8 cellular contexts compared by ENCODE assay signal in genomic region chr4:182143822-182144620, GRCh38.
A peak's percentile ranks its signal among the peaks of the same experiment; 100 is the strongest.
DNase-seq lines count a peak whose midpoint lies in the region; ATAC-seq and TF ChIP-seq lines count a peak whose summit lies in the region.

No MANE protein-coding gene starts in this region.

- intact Hi-C loops in adrenal gland (cut with DNase I) (no loop called here), gastrocnemius medialis (cut with DNase I; ENCODE audit: low total_unique reads) (loop anchor here (5.0 kb wide), 2 partner anchors 43 to 63 kb away; no protein-coding TSS in a partner anchor)

- TF ChIP-seq POLR2A in adrenal gland (IDR thresholded peaks at IDR 0.05) (peak in 1 of 2 donors; percentile 3), gastrocnemius medialis (IDR thresholded peaks at IDR 0.05) (no peak)

- H3K9me3 ChIP-seq in adrenal gland (replicated peaks in 1 of 3) (no peaks in the 10 kb centered on the region), iPS DF 6.9 (ENCODE audit: control insufficient read depth, insufficient read depth, low read length) (no peaks in the 10 kb centered on the region), gastrocnemius medialis (no peaks in the 10 kb centered on the region)

- TF ChIP-seq CTCF in adrenal gland (IDR thresholded peaks at IDR 0.05) (no peak), gastrocnemius medialis (IDR thresholded peaks at IDR 0.05 in 4 of 5, conservative IDR thresholded peaks at IDR 0.05 in 1 of 5) (no peak)

- DNase-seq in Ammon's horn (ENCODE audit: low spot score) (peak; percentile 39), NCI-H1930 (lab: John Stamatoyannopoulos, UW) (peak; percentile 35), adrenal gland (peak; percentile 60 to 75 (median 68)), iPS DF 6.9 (ENCODE audit: low read depth, low spot score) (no peak), gastrocnemius medialis (no peak), NCI-H345 treated with DMSO at 0.1 percent for 48 hours (lab: John Stamatoyannopoulos, UW; ENCODE audit: unreplicated experiment) (no peak)

- H3K36me3 ChIP-seq in adrenal gland (replicated peaks in 1 of 2): no peaks in the 10 kb centered on the region
- no peaks in the 10 kb centered on the region for H3K36me3 ChIP-seq in iPS DF 6.9 (ENCODE audit: control insufficient read depth, insufficient read depth, low read length)
- no peaks in the 10 kb centered on the region for H3K36me3 ChIP-seq in gastrocnemius medialis

- H3K4me1 ChIP-seq in adrenal gland (replicated peaks in 1 of 2): peaks cover 16 to 22% of the 10 kb centered on the region in 2 donors
- H3K4me1 ChIP-seq in iPS DF 6.9 (ENCODE audit: control insufficient read depth, insufficient read depth, low read length): peaks cover 4% of the 10 kb centered on the region; the same call in 1 of the 2 replicates
- H3K4me1 ChIP-seq in gastrocnemius medialis: peaks cover 0 to 13% of the 10 kb centered on the region in 2 donors

- H3K27me3 ChIP-seq in adrenal gland: no peaks in the 10 kb centered on the region
- peaks cover 5% of the 10 kb centered on the region; the same call in 1 of the 2 replicates for H3K27me3 ChIP-seq in iPS DF 6.9 (ENCODE audit: control insufficient read depth, insufficient read depth, low read length)
- H3K27me3 ChIP-seq in gastrocnemius medialis: peaks cover 56 to 85% (median 83%) of the 10 kb centered on the region in 3 donors

- H3K4me3 ChIP-seq in adrenal gland: peak overlapping the region; percentile 56 to 82 (median 71)
- peak overlapping the region; percentile 71 for H3K4me3 ChIP-seq in iPS DF 6.9 (ENCODE audit: low read length)
- peak overlapping the region; percentile 62 to 73 (median 64) for H3K4me3 ChIP-seq in gastrocnemius medialis

- in situ Hi-C loops in gastrocnemius medialis (cut with MboI; ENCODE audit: low sequenced_read_pairs in 4 of 4): no loop called here

- WGBS in adrenal gland, 4 donors: 0 to 1% (median 0%) methylated on average over 46 to 74 of the region's 78 CpGs
- WGBS in iPS DF 6.9 (ENCODE audit: insufficient coverage, insufficient read length): no CpG with 5 or more reads among the region's 78 CpGs

- H3K27ac ChIP-seq in adrenal gland (peak overlapping the region in 3 of 5 donors; percentile 41 to 80 (median 50)), iPS DF 6.9 (ENCODE audit: low read length) (no peak overlapping the region), gastrocnemius medialis (no peak overlapping the region)

- ATAC-seq in GM18907 (IDR thresholded peaks at IDR 0.05; ENCODE audit: unreplicated experiment) (peak; percentile 42), gastrocnemius medialis (peak in 1 of 2 donors; percentile 31), GM21528 (IDR thresholded peaks at IDR 0.05; ENCODE audit: low FRiP score, unreplicated experiment) (no peak)

Comparison
In these comparisons a context has a peak if more than half of its experiments do, and no peak if none do; other contexts are left out.
1. DNase-seq: peak in Ammon's horn (single experiment), NCI-H1930 (2 of 2) and adrenal gland (7 of 7); none in iPS DF 6.9 (single experiment), gastrocnemius medialis (0 of 2) and NCI-H345 treated with DMSO at 0.1 percent for 48 hours (single experiment).
2. H3K27ac ChIP-seq: peak in adrenal gland (3 of 5); none in iPS DF 6.9 (single experiment) and gastrocnemius medialis (0 of 4).
3. Peak in every context shown above with its lines, with median percentiles within 50 percentile points of each other: H3K4me3 ChIP-seq.